In genomic region chr9:37501957-37502596, GRCh38 we compare ENCODE assay signal across 1 cellular context.
TF ChIP-seq lines count a peak whose summit lies in the region.

No MANE protein-coding gene starts in this region.

TF ChIP-seq in HepG2, 621 proteins besides CTCF, POLR2A, EP300 and RAD21 (continues in another document):
- TF ChIP-seq ZBTB43 (CRISPR knock-in tag; conservative IDR thresholded peaks at IDR 0.05) (no peak), MED1 (CRISPR knock-in tag; IDR thresholded peaks at IDR 0.05) (peak; percentile 40; the same call in 1 of the 2 replicates), SOX5 (CRISPR knock-in tag; IDR thresholded peaks at IDR 0.05; ENCODE audit: borderline replicate concordance) (0 out of 2 replicates have a peak, but pooled peaks have one; percentile 15), SALL1 (CRISPR knock-in tag; IDR thresholded peaks at IDR 0.05) (peak; percentile 13; the same call in 1 of the 2 replicates), HMGXB4 (CRISPR knock-in tag; IDR thresholded peaks at IDR 0.05; ENCODE audit: borderline replicate concordance in 1 of 2, low read depth in 1 of 2) (no peak), RBM22 (optimal IDR thresholded peaks at IDR 0.05; ENCODE audit: low read length) (peak; percentile 27), HOXA7 (CRISPR knock-in tag; IDR thresholded peaks at IDR 0.05) (no peak), HNF1B (CRISPR knock-in tag; IDR thresholded peaks at IDR 0.05) (no peak), DZIP1 (CRISPR knock-in tag; IDR thresholded peaks at IDR 0.05) (no peak), SNAI1 (CRISPR knock-in tag; IDR thresholded peaks at IDR 0.05; ENCODE audit: borderline replicate concordance) (no peak), NR2F6 (IDR thresholded peaks at IDR 0.05) (no peak), NR2F6 (CRISPR knock-in tag; IDR thresholded peaks at IDR 0.05) (0 out of 2 replicates have a peak, but pooled peaks have one; percentile 10), ELK4 (CRISPR knock-in tag; IDR thresholded peaks at IDR 0.05; ENCODE audit: borderline replicate concordance) (no peak), CREM (IDR thresholded peaks at IDR 0.05) (peak; percentile 15; the same call in 1 of the 2 replicates), CREM (CRISPR knock-in tag; IDR thresholded peaks at IDR 0.05) (no peak), ZNF501 (CRISPR knock-in tag; IDR thresholded peaks at IDR 0.05) (peak; percentile 25; the same call in 1 of the 2 replicates), SNAPC2 (CRISPR knock-in tag; IDR thresholded peaks at IDR 0.05) (no peak), KLF15 (CRISPR knock-in tag; IDR thresholded peaks at IDR 0.05; ENCODE audit: borderline replicate concordance) (no peak), CENPT (CRISPR knock-in tag; IDR thresholded peaks at IDR 0.05; ENCODE audit: low read depth) (no peak), GPBP1L1 (CRISPR knock-in tag; IDR thresholded peaks at IDR 0.05) (no peak), SOX6 (IDR thresholded peaks at IDR 0.05) (no peak), SOX6 (CRISPR knock-in tag; IDR thresholded peaks at IDR 0.05) (peak; percentile 30; the same call in 1 of the 2 replicates), IRX3 (CRISPR knock-in tag; IDR thresholded peaks at IDR 0.05; ENCODE audit: borderline replicate concordance, low read depth) (no peak), LRRFIP1 (CRISPR knock-in tag; conservative IDR thresholded peaks at IDR 0.05) (no peak), FOXA3 (CRISPR knock-in tag; IDR thresholded peaks at IDR 0.05) (peak; percentile 5; the same call in 1 of the 2 replicates), RARA (CRISPR knock-in tag; IDR thresholded peaks at IDR 0.05) (peak; percentile 47; the same call in 1 of the 2 replicates), NR2F2 (IDR thresholded peaks at IDR 0.05; ENCODE audit: borderline replicate concordance, low read depth) (no peak), ARID5B (CRISPR knock-in tag; IDR thresholded peaks at IDR 0.05) (0 out of 2 replicates have a peak, but pooled peaks have one; percentile 13), HNF4A (CRISPR knock-in tag; IDR thresholded peaks at IDR 0.05) (0 out of 2 replicates have a peak, but pooled peaks have one; percentile 11), ZNF773 (CRISPR knock-in tag; IDR thresholded peaks at IDR 0.05; ENCODE audit: borderline replicate concordance) (no peak), BCL6 (CRISPR knock-in tag; IDR thresholded peaks at IDR 0.05) (peak; percentile 86), YEATS4 (CRISPR knock-in tag; IDR thresholded peaks at IDR 0.05; ENCODE audit: borderline replicate concordance) (no peak), SRSF9 (IDR thresholded peaks at IDR 0.05; ENCODE audit: borderline replicate concordance, insufficient read depth, low read depth, low read length, poor library complexity, severe bottlenecking) (no peak), TEF (CRISPR knock-in tag; IDR thresholded peaks at IDR 0.05) (0 out of 2 replicates have a peak, but pooled peaks have one; percentile 51), CEBPB (IDR thresholded peaks at IDR 0.05; ENCODE audit: borderline replicate concordance, low read depth, low read length) (peak; percentile 42; the same call in 1 of the 2 replicates), CERS6 (CRISPR knock-in tag; IDR thresholded peaks at IDR 0.05) (no peak)
